ENCODE assay signal across 34 cellular contexts in genomic region chr12:59268295-59268809, GRCh38.
"Had no signal": no experiment of that assay in that cellular context is flagged by ENCODE, and none has a peak within 500 bp of the region (broad histone marks: within the 10 kb centered on the region; RNA-seq: fewer than 3 reads in every experiment).

No MANE protein-coding gene starts in this region.

- H3K27ac Mint-ChIP-seq: activated B cell treated with CpG ODN at 0.5 μM for 24 hours; activated CD4-positive, alpha-beta memory T cell treated with anti-CD3 and anti-CD28 coated beads, Interleukin-2, amount 10 ng/mL, durations not matched to agents 7 days and 5 days; activated CD4-positive, alpha-beta T cell treated with anti-CD3 and anti-CD28 coated beads, Interleukin-2, amount 10 ng/mL, durations not matched to agents 7 days and 5 days; activated CD8-positive, alpha-beta memory T cell treated with anti-CD3 and anti-CD28 coated beads, Interleukin-2, amount 10 ng/mL, durations not matched to agents 7 days and 5 days; activated CD8-positive, alpha-beta T cell treated with anti-CD3 and anti-CD28 coated beads, Interleukin-2, amount 10 ng/mL, durations not matched to agents 7 days and 5 days; activated naive CD4-positive, alpha-beta T cell treated with anti-CD3 and anti-CD28 coated beads, Interleukin-2, amount 10 ng/mL, durations not matched to agents 7 days and 5 days; activated naive CD4-positive, alpha-beta T cell treated with anti-CD3 and anti-CD28 coated beads, Interleukin-2, amount 50 U/mL, for 24 hours; activated naive CD8-positive, alpha-beta T cell; activated naive CD8-positive, alpha-beta T cell treated with anti-CD3 and anti-CD28 coated beads, Interleukin-2, amount 10 ng/mL, durations not matched to agents 7 days and 5 days; activated naive CD8-positive, alpha-beta T cell treated with anti-CD3 and anti-CD28 coated beads, Interleukin-2, amount 50 U/mL, for 24 hours; activated T-cell treated with anti-CD3 and anti-CD28 coated beads, Interleukin-2, amount 50 U/mL, for 24 hours; activated T-helper 2 cell treated with anti-CD3 and anti-CD28 coated beads, Interferon-gamma antibody, Interleukin-2, Interleukin-4, amounts not matched to agents 10 μg/mL and 5 μg/mL and 100 μg/mL, durations not matched to agents 14 hours and 24 hours and 36 hours; brain; T-helper 1 cell treated with Interleukin-12 subunit alpha and Interleukin-12 subunit beta and Interleukin-4 antibody, amounts not matched to agents 30 μg/mL and 1 μg/mL, for 36 hours; T-helper 2 cell treated with Interferon-gamma antibody and Interleukin-4, amounts not matched to agents 5 μg/mL and 100 μg/mL, for 36 hours had no signal

- DNase-seq: activated B cell treated with CpG ODN at 0.5 μM for 24 hours; activated CD4-positive, alpha-beta memory T cell treated with anti-CD3 and anti-CD28 coated beads, Interleukin-2, amount 10 ng/mL, durations not matched to agents 7 days and 5 days; activated CD4-positive, alpha-beta T cell treated with anti-CD3 and anti-CD28 coated beads for 4 hours; activated CD4-positive, alpha-beta T cell treated with anti-CD3 and anti-CD28 coated beads, Interleukin-2, amount 10 ng/mL, durations not matched to agents 7 days and 5 days; activated CD4-positive, alpha-beta T cell treated with anti-CD3 and anti-CD28 coated beads, Interleukin-2, amount 50 U/mL, for 48 hours; activated CD4-positive, CD25-positive, alpha-beta regulatory T cell treated with anti-CD3 and anti-CD28 coated beads, Interleukin-2, amount 50 U/mL, for 72 hours; activated CD8-positive, alpha-beta memory T cell treated with anti-CD3 and anti-CD28 coated beads for 24 hours; activated CD8-positive, alpha-beta memory T cell treated with anti-CD3 and anti-CD28 coated beads, Interleukin-2, amount 10 ng/mL, durations not matched to agents 7 days and 5 days; activated CD8-positive, alpha-beta memory T cell treated with anti-CD3 and anti-CD28 coated beads, Interleukin-2, amount 50 U/mL, for 48 hours; activated CD8-positive, alpha-beta T cell treated with anti-CD3 and anti-CD28 coated beads, Interleukin-2, amount 10 ng/mL, durations not matched to agents 7 days and 5 days; activated effector memory CD4-positive, alpha-beta T cell treated with Interleukin-2 at 50 U/mL for 16 hours; activated gamma-delta T cell; activated naive CD4-positive, alpha-beta T cell treated with anti-CD3 and anti-CD28 coated beads, Interleukin-2, amount 10 ng/mL, durations not matched to agents 7 days and 5 days; activated naive CD4-positive, alpha-beta T cell treated with Interleukin-2 at 50 U/mL for 16 hours; activated naive CD8-positive, alpha-beta T cell treated with anti-CD3 and anti-CD28 coated beads, Interleukin-2, amount 10 ng/mL, durations not matched to agents 7 days and 5 days; activated naive CD8-positive, alpha-beta T cell treated with anti-CD3 and anti-CD28 coated beads, Interleukin-2, amount 50 U/mL, for 24 hours; activated T-cell treated with anti-CD3 and anti-CD28 coated beads, Interleukin-2, amount 50 U/mL, for 24 hours; activated T-cell treated with anti-CD3 and anti-CD28 coated beads, Interleukin-2, amount 50 U/mL, for 48 hours; amygdala; anterior cingulate cortex; caudate nucleus; T-helper 1 cell; T-helper 2 cell; T-helper 9 cell had no signal

- H3K4me3 ChIP-seq: ascending aorta, cardiac muscle cell had no signal

- H3K4me3 Mint-ChIP-seq: activated B cell treated with CpG ODN at 0.5 μM for 24 hours; activated CD4-positive, alpha-beta memory T cell treated with anti-CD3 and anti-CD28 coated beads, Interleukin-2, amount 10 ng/mL, durations not matched to agents 7 days and 5 days; activated CD4-positive, alpha-beta T cell treated with anti-CD3 and anti-CD28 coated beads, Interleukin-2, amount 10 ng/mL, durations not matched to agents 7 days and 5 days; activated CD8-positive, alpha-beta memory T cell treated with anti-CD3 and anti-CD28 coated beads, Interleukin-2, amount 10 ng/mL, durations not matched to agents 7 days and 5 days; activated CD8-positive, alpha-beta T cell treated with anti-CD3 and anti-CD28 coated beads, Interleukin-2, amount 10 ng/mL, durations not matched to agents 7 days and 5 days; activated naive CD4-positive, alpha-beta T cell treated with anti-CD3 and anti-CD28 coated beads, Interleukin-2, amount 10 ng/mL, durations not matched to agents 7 days and 5 days; activated naive CD4-positive, alpha-beta T cell treated with anti-CD3 and anti-CD28 coated beads, Interleukin-2, amount 50 U/mL, for 24 hours; activated naive CD8-positive, alpha-beta T cell; activated naive CD8-positive, alpha-beta T cell treated with anti-CD3 and anti-CD28 coated beads, Interleukin-2, amount 10 ng/mL, durations not matched to agents 7 days and 5 days; activated naive CD8-positive, alpha-beta T cell treated with anti-CD3 and anti-CD28 coated beads, Interleukin-2, amount 50 U/mL, for 24 hours; activated T-cell treated with anti-CD3 and anti-CD28 coated beads, Interleukin-2, amount 50 U/mL, for 24 hours; brain; central memory CD8-positive, alpha-beta T cell; T-helper 1 cell treated with Interleukin-12 subunit alpha and Interleukin-12 subunit beta and Interleukin-4 antibody, amounts not matched to agents 30 μg/mL and 1 μg/mL, for 36 hours; T-helper 2 cell treated with Interferon-gamma antibody and Interleukin-4, amounts not matched to agents 5 μg/mL and 100 μg/mL, for 36 hours had no signal

- H3K27me3 Mint-ChIP-seq: activated B cell treated with CpG ODN at 0.5 μM for 24 hours; activated CD4-positive, alpha-beta memory T cell treated with anti-CD3 and anti-CD28 coated beads, Interleukin-2, amount 10 ng/mL, durations not matched to agents 7 days and 5 days; activated CD4-positive, alpha-beta T cell treated with anti-CD3 and anti-CD28 coated beads, Interleukin-2, amount 10 ng/mL, durations not matched to agents 7 days and 5 days; activated CD8-positive, alpha-beta memory T cell treated with anti-CD3 and anti-CD28 coated beads, Interleukin-2, amount 10 ng/mL, durations not matched to agents 7 days and 5 days; activated naive CD4-positive, alpha-beta T cell treated with anti-CD3 and anti-CD28 coated beads, Interleukin-2, amount 10 ng/mL, durations not matched to agents 7 days and 5 days; activated naive CD4-positive, alpha-beta T cell treated with anti-CD3 and anti-CD28 coated beads, Interleukin-2, amount 50 U/mL, for 24 hours; activated naive CD8-positive, alpha-beta T cell; activated naive CD8-positive, alpha-beta T cell treated with anti-CD3 and anti-CD28 coated beads, Interleukin-2, amount 10 ng/mL, durations not matched to agents 7 days and 5 days; activated naive CD8-positive, alpha-beta T cell treated with anti-CD3 and anti-CD28 coated beads, Interleukin-2, amount 50 U/mL, for 24 hours; activated T-cell treated with anti-CD3 and anti-CD28 coated beads, Interleukin-2, amount 50 U/mL, for 24 hours; brain; central memory CD8-positive, alpha-beta T cell had no signal

- H3K4me1 Mint-ChIP-seq: activated B cell treated with CpG ODN at 0.5 μM for 24 hours; activated CD4-positive, alpha-beta memory T cell treated with anti-CD3 and anti-CD28 coated beads, Interleukin-2, amount 10 ng/mL, durations not matched to agents 7 days and 5 days; activated CD4-positive, alpha-beta T cell treated with anti-CD3 and anti-CD28 coated beads, Interleukin-2, amount 10 ng/mL, durations not matched to agents 7 days and 5 days; activated CD8-positive, alpha-beta memory T cell treated with anti-CD3 and anti-CD28 coated beads, Interleukin-2, amount 10 ng/mL, durations not matched to agents 7 days and 5 days; activated naive CD4-positive, alpha-beta T cell treated with anti-CD3 and anti-CD28 coated beads, Interleukin-2, amount 10 ng/mL, durations not matched to agents 7 days and 5 days; activated naive CD4-positive, alpha-beta T cell treated with anti-CD3 and anti-CD28 coated beads, Interleukin-2, amount 50 U/mL, for 24 hours; activated naive CD8-positive, alpha-beta T cell treated with anti-CD3 and anti-CD28 coated beads, Interleukin-2, amount 10 ng/mL, durations not matched to agents 7 days and 5 days; activated naive CD8-positive, alpha-beta T cell treated with anti-CD3 and anti-CD28 coated beads, Interleukin-2, amount 50 U/mL, for 24 hours; brain; central memory CD8-positive, alpha-beta T cell had no signal

- H3K9me3 Mint-ChIP-seq: activated CD4-positive, alpha-beta T cell treated with anti-CD3 and anti-CD28 coated beads, Interleukin-2, amount 10 ng/mL, durations not matched to agents 7 days and 5 days; activated T-helper 2 cell treated with anti-CD3 and anti-CD28 coated beads, Interferon-gamma antibody, Interleukin-2, Interleukin-4, amounts not matched to agents 10 μg/mL and 5 μg/mL and 100 μg/mL, durations not matched to agents 14 hours and 24 hours and 36 hours had no signal

- H3K36me3 Mint-ChIP-seq: activated CD8-positive, alpha-beta memory T cell treated with anti-CD3 and anti-CD28 coated beads, Interleukin-2, amount 10 ng/mL, durations not matched to agents 7 days and 5 days; activated naive CD4-positive, alpha-beta T cell treated with anti-CD3 and anti-CD28 coated beads, Interleukin-2, amount 10 ng/mL, durations not matched to agents 7 days and 5 days; activated naive CD4-positive, alpha-beta T cell treated with anti-CD3 and anti-CD28 coated beads, Interleukin-2, amount 50 U/mL, for 24 hours; activated naive CD8-positive, alpha-beta T cell; activated naive CD8-positive, alpha-beta T cell treated with anti-CD3 and anti-CD28 coated beads, Interleukin-2, amount 10 ng/mL, durations not matched to agents 7 days and 5 days; brain had no signal

- H3K4me1 ChIP-seq: ascending aorta had no signal

- H3K27me3 ChIP-seq: ascending aorta, cardiac muscle cell had no signal

- ATAC-seq: activated CD8-positive, alpha-beta memory T cell treated with anti-CD3 and anti-CD28 coated beads, Interleukin-2, amount 10 ng/mL, durations not matched to agents 7 days and 5 days; activated CD8-positive, alpha-beta T cell treated with anti-CD3 and anti-CD28 coated beads, Interleukin-2, amount 10 ng/mL, durations not matched to agents 7 days and 5 days; activated naive CD8-positive, alpha-beta T cell treated with anti-CD3 and anti-CD28 coated beads, Interleukin-2, amount 50 U/mL, for 24 hours had no signal

- H3K27ac ChIP-seq: ascending aorta, cardiac muscle cell, VCaP had no signal

- H3K36me3 ChIP-seq: ascending aorta, cardiac muscle cell had no signal
